Comparison of ENCODE assay signal across 28 cellular contexts in genomic region chr18:56684277-56684676, GRCh38.
"Had no signal": no experiment of that assay in that cellular context is flagged by ENCODE, and none has a peak within 500 bp of the region (broad histone marks: within the 10 kb centered on the region; RNA-seq: fewer than 3 reads in every experiment).

No MANE protein-coding gene starts in this region.

- H3K27ac ChIP-seq: neural progenitor cell, ovary, parathyroid adenoma, psoas muscle, skin epidermis, spleen, suprapubic skin, testis, tibial artery, transverse colon, upper lobe of right lung, uterus had no signal

- H3K4me1 ChIP-seq: neural progenitor cell, parathyroid adenoma, psoas muscle, spleen, suprapubic skin, testis, tibial artery, upper lobe of right lung, uterus had no signal

- DNase-seq: natural killer cell; occipital lobe; ovary; posterior cingulate gyrus; psoas muscle; right cardiac atrium; spleen; stimulated activated CD4-positive, alpha-beta T cell treated with anti-CD3 and anti-CD28 coated beads, Interleukin-12 subunit alpha, Interleukin-12 subunit beta, amount 100 ng/mL, for 4 hours; stimulated activated CD4-positive, alpha-beta T cell treated with anti-CD3 and anti-CD28 coated beads, Interleukin-1b, Interleukin-23, amount 100 ng/mL, for 48 hours; stimulated activated CD4-positive, alpha-beta T cell treated with anti-CD3 and anti-CD28 coated beads, Interleukin-4, amount 100 ng/mL, for 1 hour; stimulated activated CD4-positive, alpha-beta T cell treated with anti-CD3 and anti-CD28 coated beads, Interleukin-4, amount 100 ng/mL, for 4 hours; stimulated activated CD8-positive, alpha-beta memory T cell treated with anti-CD3 and anti-CD28 coated beads, Interleukin-4, amount 100 ng/mL, for 48 hours; stimulated activated naive CD4-positive, alpha-beta T cell; stimulated activated naive CD8-positive, alpha-beta T cell treated with anti-CD3 and anti-CD28 coated beads, Interleukin-15, amount 100 ng/mL, for 72 hours; stimulated activated naive CD8-positive, alpha-beta T cell treated with anti-CD3 and anti-CD28 coated beads, Interleukin-15, Interleukin-2, amounts not matched to agents 100 U/mL and 50 U/mL, for 24 hours; substantia nigra; testis; tibial artery; transverse colon; upper lobe of right lung; uterus had no signal

- H3K27me3 ChIP-seq: neural progenitor cell, ovary, spleen, suprapubic skin, testis, tibial artery, transverse colon, upper lobe of right lung, uterus had no signal

- H3K9me3 ChIP-seq: ovary, psoas muscle, spleen, suprapubic skin, testis, tibial artery, transverse colon, upper lobe of right lung, uterus had no signal

- H3K4me2 ChIP-seq: neural progenitor cell, smooth muscle cell had no signal

- ATAC-seq: natural killer cell; psoas muscle; right cardiac atrium; sciatic nerve; stimulated activated memory B cell treated with anti-CD40 and anti-IgM and Interleukin-4, amounts not matched to agents 10 μg/mL and 1 μg/mL and 100 μg/mL, for 72 hours; stimulated activated naive CD8-positive, alpha-beta T cell treated with anti-CD3 and anti-CD28 coated beads, Interleukin-15, amount 100 ng/mL, for 72 hours; stimulated activated naive CD8-positive, alpha-beta T cell treated with anti-CD3 and anti-CD28 coated beads, Interleukin-15, Interleukin-2, amounts not matched to agents 100 U/mL and 50 U/mL, for 24 hours; upper lobe of right lung had no signal

- H3K9ac ChIP-seq: neural progenitor cell, parathyroid adenoma had no signal

- H3K4me3 ChIP-seq: neural progenitor cell, ovary, psoas muscle, skin epidermis, smooth muscle cell, spleen, suprapubic skin, testis, tibial artery, transverse colon, upper lobe of right lung, uterus had no signal

- H2AFZ ChIP-seq: neural progenitor cell, parathyroid adenoma had no signal

- H3K36me3 ChIP-seq: neural progenitor cell, ovary, uterus had no signal
